ENCODE assay signal across 1 cellular context in genomic region chr16:81136331-81137011, GRCh38.
TF ChIP-seq lines count a peak whose summit lies in the region.

No MANE protein-coding gene starts in this region.

TF ChIP-seq in H1, 55 proteins besides CTCF, POLR2A, EP300 and RAD21:
- TF ChIP-seq TCF12 (IDR thresholded peaks at IDR 0.05; ENCODE audit: low read depth, low read length) (no peak), CHD2 (IDR thresholded peaks at IDR 0.05; ENCODE audit: low read length) (no peak), CBX8 (IDR thresholded peaks at IDR 0.05; ENCODE audit: borderline replicate concordance, low read depth, low read length) (no peak), SRF (IDR thresholded peaks at IDR 0.05; ENCODE audit: low read depth, low read length) (no peak), SP4 (IDR thresholded peaks at IDR 0.05; ENCODE audit: low read length) (no peak), RBBP5 (IDR thresholded peaks at IDR 0.05; ENCODE audit: borderline replicate concordance, low read depth, low read length) (no peak), CTBP2 (IDR thresholded peaks at IDR 0.05; ENCODE audit: borderline replicate concordance, insufficient read depth, insufficient read length, low read length) (no peak), BACH1 (IDR thresholded peaks at IDR 0.05; ENCODE audit: low read length) (no peak), RFX5 (IDR thresholded peaks at IDR 0.05; ENCODE audit: borderline replicate concordance, low read depth, low read length) (no peak), E2F6 (IDR thresholded peaks at IDR 0.05) (no peak), RNF2 (IDR thresholded peaks at IDR 0.05; ENCODE audit: borderline replicate concordance, low read depth, low read length, missing control alignments, poor library complexity, severe bottlenecking) (no peak), JUND (IDR thresholded peaks at IDR 0.05; ENCODE audit: low read length) (no peak), SAP30 (IDR thresholded peaks at IDR 0.05; ENCODE audit: insufficient read depth, insufficient replicate concordance, low read length) (no peak), POU5F1 (IDR thresholded peaks at IDR 0.05; ENCODE audit: low read depth, low read length) (no peak), ASH2L (IDR thresholded peaks at IDR 0.05; ENCODE audit: low read length) (no peak), HDAC2 (IDR thresholded peaks at IDR 0.05; ENCODE audit: borderline replicate concordance in 1 of 2, low read depth in 2 of 2, low read length in 2 of 2) (no peak), POLR2AphosphoS5 (IDR thresholded peaks at IDR 0.05; ENCODE audit: low read depth, low read length) (no peak), CHD7 (IDR thresholded peaks at IDR 0.05; ENCODE audit: insufficient replicate concordance, low read length) (no peak), YY1 (IDR thresholded peaks at IDR 0.05; ENCODE audit: low read depth, low read length) (no peak), CHD1 (IDR thresholded peaks at IDR 0.05; ENCODE audit: low read depth, low read length) (no peak)
